Comparison of ENCODE assay signal across 9 cellular contexts in the genomic region with DNA sequence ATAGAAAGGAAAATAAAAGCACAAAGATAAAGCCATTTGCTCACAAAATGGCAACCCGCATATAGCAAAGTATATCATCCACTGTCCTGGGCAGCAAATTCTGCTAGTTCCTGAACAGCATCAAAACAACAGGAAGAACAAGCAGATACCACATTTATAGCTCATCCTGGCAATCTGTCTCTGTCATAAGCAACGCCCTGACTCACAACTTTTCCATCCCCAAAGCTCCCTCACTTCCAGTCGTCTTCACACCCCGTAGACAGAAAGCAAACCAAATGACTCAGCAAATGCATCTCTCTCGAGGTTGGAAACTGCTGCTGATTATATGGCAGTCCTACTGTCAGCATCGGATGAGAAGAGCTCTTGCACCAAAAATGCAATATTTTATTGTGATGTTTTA.
DNase-seq lines count a peak whose midpoint lies in the region; ATAC-seq lines count a peak whose summit lies in the region.
"Had no signal": no experiment of that assay in that cellular context is flagged by ENCODE, and none has a peak within 500 bp of the region (broad histone marks: within the 10 kb centered on the region; RNA-seq: fewer than 3 reads in every experiment).

No MANE protein-coding gene starts in this region.

- DNase-seq in Caki2 (ENCODE audit: low read depth), result peak; percentile 77
- DNase-seq in LHCN-M2 (ENCODE audit: low read depth), result peak; percentile 98
- peak; percentile 54 for DNase-seq in astrocyte of the hippocampus (ENCODE audit: low read depth, low spot score)
- peak; percentile 31 for DNase-seq in middle frontal gyrus (ENCODE audit: extremely low spot score, low spot score)
- no peak for DNase-seq in NAMALWA (ENCODE audit: low spot score)
- no peak for DNase-seq in activated CD8-positive, alpha-beta memory T cell treated with anti-CD3 and anti-CD28 coated beads, Interleukin-2, amount 50 U/mL, for 4 hours
- no peak for DNase-seq in NCI-H2029 treated with DMSO at 0.1 percent for 48 hours (lab: John Stamatoyannopoulos, UW)
- DNase-seq: T-cell had no signal

- in situ Hi-C loops in Caki2 (cut with HindIII; ENCODE audit: low pct_unique_long_range_greater_than_20kb, low sequenced_read_pairs), result no loop called here

- ATAC-seq in GM21515 (IDR thresholded peaks at IDR 0.05; ENCODE audit: unreplicated experiment), result no peak

Comparison
In these comparisons a context has a peak if more than half of its experiments do, and no peak if none do; other contexts are left out.
1. DNase-seq: peak in Caki2 (single experiment), LHCN-M2 (single experiment), astrocyte of the hippocampus (single experiment) and middle frontal gyrus (single experiment); none in NAMALWA (single experiment), activated CD8-positive, alpha-beta memory T cell treated with anti-CD3 and anti-CD28 coated beads, Interleukin-2, amount 50 U/mL, for 4 hours (single experiment) and NCI-H2029 treated with DMSO at 0.1 percent for 48 hours (single experiment).